26 cellular contexts compared by ENCODE assay signal in genomic region chr18:62201870-62202269, GRCh38. TPM values are rescaled to one million over a fixed set of nuclear protein-coding genes. Genes with fewer than 3 reads are reported as not detected.
DNase-seq lines count a peak whose midpoint lies in the region; ATAC-seq and TF ChIP-seq lines count a peak whose summit lies in the region.
"Had no signal": no experiment of that assay in that cellular context is flagged by ENCODE, and none has a peak within 500 bp of the region (broad histone marks: within the 10 kb centered on the region; RNA-seq: fewer than 3 reads in every experiment).

No MANE protein-coding gene starts in this region.

- no peak overlapping the region for H2AFZ ChIP-seq in hepatocyte

- H3K36me3 ChIP-seq in RWPE2 (ENCODE audit: low read depth) (no peaks in the 10 kb centered on the region), hepatocyte (replicated peaks; ENCODE audit: insufficient read depth, low read depth) (no peaks in the 10 kb centered on the region), brain microvascular endothelial cell (replicated peaks) (no peaks in the 10 kb centered on the region)
- H3K36me3 ChIP-seq: esophagus muscularis mucosa, gastrocnemius medialis, tibial artery had no signal

- TF ChIP-seq CTCF in RWPE2 (IDR thresholded peaks at IDR 0.05; ENCODE audit: poor library complexity, severe bottlenecking): no peak
- no peak for TF ChIP-seq CTCF in hepatocyte (IDR thresholded peaks at IDR 0.05; ENCODE audit: poor library complexity)
- no peak for TF ChIP-seq CTCF in brain microvascular endothelial cell (IDR thresholded peaks at IDR 0.05; ENCODE audit: low read depth, low read length, missing control alignments)

- peaks cover 91% of the 10 kb centered on the region for H3K79me2 ChIP-seq in hepatocyte

- no peaks in the 10 kb centered on the region for H3K9me2 ChIP-seq in hepatocyte (replicated peaks; ENCODE audit: insufficient read depth)

- no peaks in the 10 kb centered on the region for H3K9me3 ChIP-seq in RWPE2 (ENCODE audit: severe bottlenecking)
- H3K9me3 ChIP-seq in hepatocyte (ENCODE audit: low read depth): no peaks in the 10 kb centered on the region
- H3K9me3 ChIP-seq: esophagus muscularis mucosa, gastrocnemius medialis, tibial artery had no signal

- peaks cover 8% of the 10 kb centered on the region for H4K20me1 ChIP-seq in hepatocyte (ENCODE audit: insufficient read depth, poor library complexity, severe bottlenecking)

- H3K27me3 ChIP-seq in RWPE2 (ENCODE audit: insufficient read depth, poor library complexity, severe bottlenecking) (no peaks in the 10 kb centered on the region), hepatocyte (no peaks in the 10 kb centered on the region), brain microvascular endothelial cell (replicated peaks) (no peaks in the 10 kb centered on the region)
- H3K27me3 ChIP-seq: esophagus muscularis mucosa, gastrocnemius medialis, tibial artery had no signal

- ATAC-seq in RWPE2 (ENCODE audit: low read depth) (peak; percentile 64), left cardiac atrium (no peak)
- ATAC-seq: activated naive CD8-positive, alpha-beta T cell treated with anti-CD3 and anti-CD28 coated beads, Interleukin-2, amount 50 U/mL, for 24 hours; gastrocnemius medialis; left ventricle myocardium superior; naive thymus-derived CD4-positive, alpha-beta T cell; WTC11 had no signal

- H3K4me1 ChIP-seq in RWPE2 (ENCODE audit: insufficient read depth, poor library complexity, severe bottlenecking) (peaks cover 28% of the 10 kb centered on the region), hepatocyte (ENCODE audit: insufficient read depth) (peaks cover 8% of the 10 kb centered on the region)

- intact Hi-C loops in left cardiac atrium (cut with DNase I): no loop called here

- H3K4me3 ChIP-seq in RWPE2 (ENCODE audit: severe bottlenecking) (no peak overlapping the region), hepatocyte (no peak overlapping the region), brain microvascular endothelial cell (ENCODE audit: low read depth, low read length) (no peak overlapping the region)
- H3K4me3 ChIP-seq: esophagus muscularis mucosa, gastrocnemius medialis, skin epidermis, tibial artery had no signal

- DNase-seq in NCI-H510A treated with DMSO at 0.1 percent for 48 hours (lab: John Stamatoyannopoulos, UW): peak; percentile 50
- no peak for DNase-seq in NCI-H510A (lab: John Stamatoyannopoulos, UW)
- DNase-seq in RWPE2 (ENCODE audit: low spot score): no peak
- no peak for DNase-seq in hepatocyte (ENCODE audit: low spot score)
- DNase-seq in renal cortical epithelial cell (ENCODE audit: low read depth): peak; percentile 31
- DNase-seq in DMS114 treated with DMSO at 0.1 percent for 48 hours (lab: John Stamatoyannopoulos, UW; ENCODE audit: unreplicated experiment): no peak
- DNase-seq in brain microvascular endothelial cell: no peak
- no peak for DNase-seq in left cardiac atrium
- DNase-seq: activated CD4-positive, alpha-beta T cell treated with anti-CD3 and anti-CD28 coated beads, Interleukin-2, amount 10 ng/mL, durations not matched to agents 7 days and 5 days; activated naive CD8-positive, alpha-beta T cell treated with anti-CD3 and anti-CD28 coated beads, Interleukin-2, amount 50 U/mL, for 24 hours; activated T-cell treated with anti-CD3 and anti-CD28 coated beads, Interleukin-2, amount 50 U/mL, for 48 hours; CD4-positive, alpha-beta memory T cell; effector CD4-positive, alpha-beta T cell; gastrocnemius medialis; GDM1; KG1; left ventricle myocardium superior; naive thymus-derived CD4-positive, alpha-beta T cell; NCI-H1417; NCI-H2081 treated with DMSO at 0.1 percent for 48 hours; OCI-M1; SHP77; tibial artery had no signal

- in situ Hi-C loops in brain microvascular endothelial cell (cut with HindIII; ENCODE audit: low pct_ligation_motif_present, low sequenced_read_pairs): no loop called here

- WGBS in hepatocyte (ENCODE audit: low lambda C conversion rate, missing lambda C conversion rate): 60% methylated on average over 1 of the region's 1 CpG

- no peak overlapping the region for H3K27ac ChIP-seq in RWPE2 (ENCODE audit: poor library complexity, severe bottlenecking)
- H3K27ac ChIP-seq in hepatocyte: no peak overlapping the region
- H3K27ac ChIP-seq in brain microvascular endothelial cell: no peak overlapping the region
- H3K27ac ChIP-seq: esophagus muscularis mucosa, gastrocnemius medialis, tibial artery had no signal

- H3K4me2 ChIP-seq in hepatocyte: peak overlapping the region; percentile 26

RNA-seq across cellular contexts. Expression of gene RELCH, which starts 14.8 kb away (rescaled TPM):
- total RNA-seq in hepatocyte (28.9 and 45.8 TPM in 2 replicates), renal cortical epithelial cell (23.4 and 45.2 TPM in 2 replicates), left cardiac atrium (10 to 100 TPM; 14.7 to 14.8 TPM)
- 8.3 and 9.3 TPM in 2 replicates for polyA plus RNA-seq in hepatocyte

RNA-seq across cellular contexts. Expression of gene PIGN, which starts 15.0 kb away (rescaled TPM):
- total RNA-seq in hepatocyte: 42.9 and 49.2 TPM in 2 replicates
- 18.9 and 25.2 TPM in 2 replicates for polyA plus RNA-seq in hepatocyte
- 58.5 and 76.8 TPM in 2 replicates for total RNA-seq in renal cortical epithelial cell
- 10 to 100 TPM; 18.2 to 19.4 TPM for total RNA-seq in left cardiac atrium

Comparison
In these comparisons a context has a peak if more than half of its experiments do, and no peak if none do; other contexts are left out.
1. DNase-seq: peak in NCI-H510A treated with DMSO at 0.1 percent for 48 hours (single experiment) and renal cortical epithelial cell (single experiment); none in NCI-H510A (single experiment), RWPE2 (single experiment), hepatocyte (single experiment), DMS114 treated with DMSO at 0.1 percent for 48 hours (single experiment), brain microvascular endothelial cell (single experiment) and left cardiac atrium (single experiment).